In the genomic region with DNA sequence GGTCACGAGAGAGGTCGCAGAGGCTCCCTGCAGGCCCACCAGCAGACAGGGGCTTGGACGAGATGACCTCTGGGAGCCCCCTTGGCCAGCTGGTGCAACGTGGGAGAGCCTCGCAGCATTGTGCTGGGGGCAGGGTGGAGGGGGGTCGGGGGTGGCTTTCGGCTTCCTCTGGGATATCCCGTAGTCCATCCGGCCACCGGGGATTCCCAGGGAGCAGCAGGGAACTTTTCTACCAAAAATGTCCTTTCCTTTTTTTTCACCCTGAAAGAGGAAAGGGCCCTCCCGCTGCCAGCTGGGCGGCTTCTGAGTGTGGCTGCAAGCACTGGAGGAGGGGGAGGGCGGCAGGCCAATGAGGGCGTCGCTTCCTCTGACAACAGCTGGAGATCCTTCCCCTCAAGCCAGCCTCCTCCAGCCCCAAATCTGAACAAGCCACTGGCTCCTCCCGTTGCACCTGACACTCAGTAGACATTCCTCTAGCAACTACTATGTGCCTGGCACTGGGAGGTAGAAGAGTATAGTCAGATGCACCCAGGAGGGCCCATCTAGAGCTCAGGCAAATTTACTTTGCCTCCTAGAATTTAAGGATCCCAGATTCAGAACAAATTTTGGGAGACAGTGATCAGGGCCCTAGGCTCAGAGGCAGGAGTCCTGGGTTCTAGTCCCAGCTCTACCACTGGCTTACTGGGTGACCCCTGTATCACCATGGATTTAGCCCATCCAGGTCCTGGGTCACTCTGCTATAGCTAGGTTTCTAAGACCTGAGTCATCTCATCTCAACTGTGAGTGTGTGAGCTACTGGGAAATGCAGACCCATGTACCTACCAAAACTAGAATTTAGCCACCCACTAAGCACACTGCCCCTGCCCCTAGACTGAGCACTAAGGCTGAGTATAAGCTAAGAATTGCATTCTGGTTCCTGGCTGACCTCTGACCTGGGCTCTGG, we compare ENCODE assay signal across 8 cellular contexts. TPM values are rescaled to one million over a fixed set of nuclear protein-coding genes. Genes with fewer than 3 reads are reported as not detected.
A peak's percentile ranks its signal among the peaks of the same experiment; 100 is the strongest.
DNase-seq lines count a peak whose midpoint lies in the region; ATAC-seq, FAIRE-seq and TF ChIP-seq lines count a peak whose summit lies in the region.

No MANE protein-coding gene starts in this region.

- peaks cover 25% of the 10 kb centered on the region for H3K36me3 Mint-ChIP-seq in activated CD4-positive, alpha-beta T cell treated with anti-CD3 and anti-CD28 coated beads, Interleukin-2, amount 10 ng/mL, durations not matched to agents 24 days and 14 days (ENCODE audit: low read depth)

- H3K4me3 Mint-ChIP-seq in activated CD4-positive, alpha-beta T cell treated with anti-CD3 and anti-CD28 coated beads, Interleukin-2, amount 10 ng/mL, durations not matched to agents 24 days and 14 days: peak overlapping the region; percentile 94

- WGBS in thymus: 10% methylated on average over 16 of the region's 16 CpGs

- peaks cover 53% of the 10 kb centered on the region for H3K4me1 Mint-ChIP-seq in activated CD4-positive, alpha-beta T cell treated with anti-CD3 and anti-CD28 coated beads, Interleukin-2, amount 10 ng/mL, durations not matched to agents 24 days and 14 days

- ATAC-seq in GM19463 (IDR thresholded peaks at IDR 0.05; ENCODE audit: unreplicated experiment): peak; percentile 43

- POLR2A ChIA-PET in AG04450 (lab: Yijun Ruan, JAX) (interaction anchor here (1.5 to 2.0 kb wide), 2 partner anchors 9 to 55 kb away, joined by 3 to 10 read pairs; a partner anchor contains a TSS), endothelial cell of umbilical vein (lab: Charles Lee) (interaction anchor here (1.3 kb wide), 1 partner anchor 10 kb away, joined by 5 read pairs; a partner anchor contains a TSS)

- no peaks in the 10 kb centered on the region for H3K9me3 Mint-ChIP-seq in activated CD4-positive, alpha-beta T cell treated with anti-CD3 and anti-CD28 coated beads, Interleukin-2, amount 10 ng/mL, durations not matched to agents 24 days and 14 days

- no peak for TF ChIP-seq POLR2A in endothelial cell of umbilical vein (IDR thresholded peaks at IDR 0.05; ENCODE audit: low read depth, low read length)

- BruUV-seq in endothelial cell of umbilical vein (replicated peaks; lab: Mats Ljungman, UMichigan): no TSS peak

- H3K79me2 ChIP-seq in Loucy (ENCODE audit: insufficient read depth, low read length) (peaks cover 19% of the 10 kb centered on the region; the same call in 1 of the 2 replicates), endothelial cell of umbilical vein (ENCODE audit: control insufficient read depth, insufficient read depth, low read length) (no peaks in the 10 kb centered on the region)

- H3K4me3 ChIP-seq in AG04450 (ENCODE audit: low read depth, low read length) (peak overlapping the region; percentile 32; the same call in 1 of the 2 replicates), Loucy (ENCODE audit: low read length, poor library complexity, severe bottlenecking) (peak overlapping the region; percentile 12), endothelial cell of umbilical vein (replicated peaks in 1 of 3; ENCODE audit: insufficient read depth in 1 of 3, low read depth in 1 of 3, low read length in 3 of 3) (no peak overlapping the region), thymus (ENCODE audit: low read length) (peak overlapping the region; percentile 32)

- H3K27ac Mint-ChIP-seq in activated CD4-positive, alpha-beta T cell treated with anti-CD3 and anti-CD28 coated beads, Interleukin-2, amount 10 ng/mL, durations not matched to agents 24 days and 14 days: peak overlapping the region; percentile 34

- H3K36me3 ChIP-seq in Loucy (ENCODE audit: insufficient read depth, low read length) (no peaks in the 10 kb centered on the region), endothelial cell of umbilical vein (ENCODE audit: control insufficient read depth in 2 of 2, extremely low read depth in 1 of 2, insufficient read depth in 2 of 2, low read length in 2 of 2) (peaks cover 0 to 6% of the 10 kb centered on the region in 2 experiments), thymus (ENCODE audit: control insufficient read depth, insufficient read depth) (peaks cover 18% of the 10 kb centered on the region)

- H3K4me2 ChIP-seq in Loucy (ENCODE audit: low read depth, low read length, poor library complexity, severe bottlenecking) (peak overlapping the region; percentile 100), endothelial cell of umbilical vein (ENCODE audit: insufficient read depth, low read length) (no peak overlapping the region)

- H3K27me3 Mint-ChIP-seq in activated CD4-positive, alpha-beta T cell treated with anti-CD3 and anti-CD28 coated beads, Interleukin-2, amount 10 ng/mL, durations not matched to agents 24 days and 14 days: no peaks in the 10 kb centered on the region

- dilution Hi-C loops in endothelial cell of umbilical vein (cut with MboI; ENCODE audit: extremely low pct_ligation_motif_present, low sequenced_read_pairs): no loop called here

- no peaks in the 10 kb centered on the region for H3K9me2 ChIP-seq in Loucy (replicated peaks; ENCODE audit: low read depth, low read length)

- H2AFZ ChIP-seq in Loucy (ENCODE audit: low read length) (no peak overlapping the region), endothelial cell of umbilical vein (ENCODE audit: low read depth, low read length) (no peak overlapping the region)

- H3K9me3 ChIP-seq in AG04450 (ENCODE audit: control insufficient read depth, insufficient read depth, low read length) (no peaks in the 10 kb centered on the region; the same call in 1 of the 2 replicates), Loucy (ENCODE audit: insufficient read depth, low read depth, low read length) (no peaks in the 10 kb centered on the region), endothelial cell of umbilical vein (replicated peaks; ENCODE audit: control insufficient read depth, insufficient read depth, low read length) (no peaks in the 10 kb centered on the region), thymus (ENCODE audit: control insufficient read depth) (no peaks in the 10 kb centered on the region)

- TF ChIP-seq CTCF in AG04450 (IDR thresholded peaks at IDR 0.05; ENCODE audit: low read depth, low read length) (no peak), Loucy (conservative IDR thresholded peaks at IDR 0.05; ENCODE audit: low read length) (no peak), endothelial cell of umbilical vein (IDR thresholded peaks at IDR 0.05; ENCODE audit: extremely low read depth in 1 of 2, insufficient read depth in 1 of 2, low read depth in 1 of 2, low read length in 2 of 2) (no peak)

- intact Hi-C loops in activated CD4-positive, alpha-beta T cell treated with anti-CD3 and anti-CD28 coated beads, Interleukin-2, amount 10 ng/mL, durations not matched to agents 24 days and 14 days (cut with micrococcal nuclease): no loop called here
- intact Hi-C loops in endothelial cell of umbilical vein (cut with micrococcal nuclease): no loop called here

- no peaks in the 10 kb centered on the region for H3F3A ChIP-seq in Loucy (ENCODE audit: low read depth)

- no peaks in the 10 kb centered on the region for H3K9me1 ChIP-seq in endothelial cell of umbilical vein (replicated peaks; ENCODE audit: control insufficient read depth, extremely low read depth, insufficient read depth, low read length)

- H3K9ac ChIP-seq in Loucy (ENCODE audit: low read depth, low read length, poor library complexity, severe bottlenecking): peak overlapping the region; percentile 53
- no peak overlapping the region for H3K9ac ChIP-seq in endothelial cell of umbilical vein (replicated peaks; ENCODE audit: extremely low read depth, insufficient read depth, low read length)

- H3K4me1 ChIP-seq in Loucy (ENCODE audit: insufficient read depth, low read length, poor library complexity, severe bottlenecking): peaks cover 64% of the 10 kb centered on the region
- H3K4me1 ChIP-seq in endothelial cell of umbilical vein (ENCODE audit: control insufficient read depth, extremely low read depth, insufficient read depth, low read length): peaks cover 11% of the 10 kb centered on the region
- peaks cover 41% of the 10 kb centered on the region for H3K4me1 ChIP-seq in thymus (ENCODE audit: control insufficient read depth, insufficient read depth, low read length)

- CTCF ChIA-PET in AG04450 (lab: Charles Lee) (interaction anchor here (0.6 to 1.3 kb wide), 2 partner anchors 9 to 359 kb away, joined by 5 to 7 read pairs; a partner anchor contains a TSS), endothelial cell of umbilical vein (lab: Charles Lee) (interaction anchor here (1.0 to 1.4 kb wide), 4 partner anchors 8 to 111 kb away, joined by 4 to 6 read pairs (median 4); a partner anchor contains a TSS)

- H3K27ac ChIP-seq in AG04450 (ENCODE audit: low read depth, low read length): peak overlapping the region; percentile 52
- no peak overlapping the region for H3K27ac ChIP-seq in endothelial cell of umbilical vein (ENCODE audit: insufficient read depth, low read depth, low read length)
- peak overlapping the region; percentile 58 for H3K27ac ChIP-seq in thymus (ENCODE audit: low read depth)

- FAIRE-seq in endothelial cell of umbilical vein (lab: Jason Lieb, UNC): no peak

- DNase-seq in AG04450 (ENCODE audit: low read depth, low spot score) (peak; percentile 50), endothelial cell of umbilical vein (ENCODE audit: low read depth, low spot score) (peak; percentile 30), midbrain (lab: John Stamatoyannopoulos, UW) (peak; percentile 72), NCI-H748 treated with DMSO at 0.1 percent for 48 hours (lab: John Stamatoyannopoulos, UW) (no peak)
- peak; percentile 83 for DNase-seq in activated CD4-positive, alpha-beta T cell treated with anti-CD3 and anti-CD28 coated beads, Interleukin-2, amount 10 ng/mL, durations not matched to agents 24 days and 14 days

- H4K20me1 ChIP-seq in Loucy (ENCODE audit: insufficient read depth, low read length, poor library complexity, severe bottlenecking) (no peaks in the 10 kb centered on the region), endothelial cell of umbilical vein (replicated peaks; ENCODE audit: control insufficient read depth, extremely low read depth, insufficient read depth, low read length) (no peaks in the 10 kb centered on the region)

- no peaks in the 10 kb centered on the region for H3K27me3 ChIP-seq in AG04450 (ENCODE audit: control insufficient read depth, insufficient read depth, low read length)
- H3K27me3 ChIP-seq in Loucy (ENCODE audit: insufficient read depth, low read length, poor library complexity, severe bottlenecking): no peaks in the 10 kb centered on the region
- H3K27me3 ChIP-seq in endothelial cell of umbilical vein (ENCODE audit: control insufficient read depth in 2 of 2, insufficient read depth in 2 of 2, low read length in 2 of 2): no peaks in the 10 kb centered on the region
- H3K27me3 ChIP-seq in thymus (ENCODE audit: control insufficient read depth, insufficient read depth): no peaks in the 10 kb centered on the region

RNA-seq across cellular contexts. Expression of a gene that starts 2.7 kb away (rescaled TPM):
- polyA plus RNA-seq in AG04450 (2011; rRNA removed) (11.9 and 13.0 TPM in 2 replicates), endothelial cell of umbilical vein (6.1 and 7.0 TPM in 2 replicates), thymus (16.2 TPM)
- polyA minus RNA-seq in AG04450 (2011; rRNA and poly(A)+ RNA removed): 13.4 and 15.8 TPM in 2 replicates
- total RNA-seq in activated CD4-positive, alpha-beta T cell treated with anti-CD3 and anti-CD28 coated beads, Interleukin-2, amount 10 ng/mL, durations not matched to agents 24 days and 14 days: 15.0 and 17.8 TPM in 2 replicates
- 6.5 and 8.4 TPM in 2 replicates for total RNA-seq in endothelial cell of umbilical vein
- 4.3 and 5.0 TPM in 2 replicates for polyA plus RNA-seq in endothelial cell of umbilical vein (2011; cell fraction: cytosol; rRNA removed)
- polyA plus RNA-seq in endothelial cell of umbilical vein (2011; cell fraction: nucleus; rRNA removed): 9.3 and 10.8 TPM in 2 replicates
- 2.5 and 4.1 TPM in 2 replicates for polyA plus RNA-seq in endothelial cell of umbilical vein (2012)
- polyA minus RNA-seq in endothelial cell of umbilical vein: 6.0 and 7.1 TPM in 2 replicates
- 4.4 TPM for polyA minus RNA-seq in endothelial cell of umbilical vein (2011; cell fraction: cytosol; rRNA and poly(A)+ RNA removed)
- 5.7 and 8.9 TPM in 2 replicates for polyA minus RNA-seq in endothelial cell of umbilical vein (2011; cell fraction: nucleus; rRNA and poly(A)+ RNA removed)

RNA-seq across cellular contexts. Expression of a gene that starts 9.9 kb away (rescaled TPM):
- 38.0 and 41.5 TPM in 2 replicates for polyA plus RNA-seq in AG04450 (2011; rRNA removed)
- polyA minus RNA-seq in AG04450 (2011; rRNA and poly(A)+ RNA removed): 24.0 and 28.0 TPM in 2 replicates
- total RNA-seq in activated CD4-positive, alpha-beta T cell treated with anti-CD3 and anti-CD28 coated beads, Interleukin-2, amount 10 ng/mL, durations not matched to agents 24 days and 14 days: 41.8 and 42.5 TPM in 2 replicates
- total RNA-seq in endothelial cell of umbilical vein: 37.3 and 42.6 TPM in 2 replicates
- polyA plus RNA-seq in endothelial cell of umbilical vein: 28.9 and 32.9 TPM in 2 replicates
- 21.7 and 25.8 TPM in 2 replicates for polyA plus RNA-seq in endothelial cell of umbilical vein (2011; cell fraction: cytosol; rRNA removed)
- polyA plus RNA-seq in endothelial cell of umbilical vein (2011; cell fraction: nucleus; rRNA removed): 116 and 119 TPM in 2 replicates
- 26.3 and 35.3 TPM in 2 replicates for polyA plus RNA-seq in endothelial cell of umbilical vein (2012)
- 31.5 and 38.8 TPM in 2 replicates for polyA minus RNA-seq in endothelial cell of umbilical vein
- polyA minus RNA-seq in endothelial cell of umbilical vein (2011; cell fraction: cytosol; rRNA and poly(A)+ RNA removed): 10.1 TPM
- polyA minus RNA-seq in endothelial cell of umbilical vein (2011; cell fraction: nucleus; rRNA and poly(A)+ RNA removed): 30.6 and 32.6 TPM in 2 replicates
- polyA plus RNA-seq in thymus: 62.2 TPM

RNA-seq across cellular contexts. Expression of a gene that starts 54.2 kb away (rescaled TPM):
- polyA plus RNA-seq in AG04450 (2011; rRNA removed): 83.8 and 85.6 TPM in 2 replicates
- polyA minus RNA-seq in AG04450 (2011; rRNA and poly(A)+ RNA removed): 25.8 and 42.9 TPM in 2 replicates
- 41.6 and 43.1 TPM in 2 replicates for total RNA-seq in activated CD4-positive, alpha-beta T cell treated with anti-CD3 and anti-CD28 coated beads, Interleukin-2, amount 10 ng/mL, durations not matched to agents 24 days and 14 days
- total RNA-seq in endothelial cell of umbilical vein: 28.4 and 29.6 TPM in 2 replicates
- polyA plus RNA-seq in endothelial cell of umbilical vein: 28.3 and 31.5 TPM in 2 replicates
- 43.6 and 50.5 TPM in 2 replicates for polyA plus RNA-seq in endothelial cell of umbilical vein (2011; cell fraction: cytosol; rRNA removed)
- polyA plus RNA-seq in endothelial cell of umbilical vein (2011; cell fraction: nucleus; rRNA removed): 28.4 and 35.1 TPM in 2 replicates
- 25.5 and 33.3 TPM in 2 replicates for polyA plus RNA-seq in endothelial cell of umbilical vein (2012)
- 28.5 and 28.9 TPM in 2 replicates for polyA minus RNA-seq in endothelial cell of umbilical vein
- polyA minus RNA-seq in endothelial cell of umbilical vein (2011; cell fraction: cytosol; rRNA and poly(A)+ RNA removed): 26.0 TPM
- 19.5 and 28.5 TPM in 2 replicates for polyA minus RNA-seq in endothelial cell of umbilical vein (2011; cell fraction: nucleus; rRNA and poly(A)+ RNA removed)
- 34.6 TPM for polyA plus RNA-seq in thymus

RNA-seq across cellular contexts. Expression of a gene that starts 57.7 kb away (rescaled TPM):
- polyA plus RNA-seq in AG04450 (2011; rRNA removed): not detected in 2 replicates
- not detected in 2 replicates for polyA minus RNA-seq in AG04450 (2011; rRNA and poly(A)+ RNA removed)
- not detected in 2 replicates for total RNA-seq in activated CD4-positive, alpha-beta T cell treated with anti-CD3 and anti-CD28 coated beads, Interleukin-2, amount 10 ng/mL, durations not matched to agents 24 days and 14 days
- total RNA-seq in endothelial cell of umbilical vein: not detected in 2 replicates
- polyA plus RNA-seq in endothelial cell of umbilical vein: not detected in 2 replicates
- polyA plus RNA-seq in endothelial cell of umbilical vein (2011; cell fraction: cytosol; rRNA removed): not detected in 2 replicates
- not detected in 2 replicates for polyA plus RNA-seq in endothelial cell of umbilical vein (2011; cell fraction: nucleus; rRNA removed)
- not detected in 2 replicates for polyA plus RNA-seq in endothelial cell of umbilical vein (2012)
- polyA minus RNA-seq in endothelial cell of umbilical vein: not detected in 2 replicates
- not detected for polyA minus RNA-seq in endothelial cell of umbilical vein (2011; cell fraction: cytosol; rRNA and poly(A)+ RNA removed)
- not detected in 2 replicates for polyA minus RNA-seq in endothelial cell of umbilical vein (2011; cell fraction: nucleus; rRNA and poly(A)+ RNA removed)
- polyA plus RNA-seq in thymus: 0.14 TPM

Comparison
In these comparisons a context has a peak if more than half of its experiments do, and no peak if none do; other contexts are left out.
1. H3K4me3 ChIP-seq: peak in AG04450 (single experiment), Loucy (single experiment) and thymus (single experiment); none in endothelial cell of umbilical vein (0 of 3).